25 cellular contexts compared by ENCODE assay signal in genomic region chr10:97960269-97960869, GRCh38.
"Had no signal": no experiment of that assay in that cellular context is flagged by ENCODE, and none has a peak within 500 bp of the region (broad histone marks: within the 10 kb centered on the region; RNA-seq: fewer than 3 reads in every experiment).

No MANE protein-coding gene starts in this region.

- FAIRE-seq: bronchial epithelial cell, RCC 7860, TTC549 had no signal

- DNase-seq: activated B cell treated with CpG ODN at 0.5 μM for 24 hours; activated CD4-positive, alpha-beta T cell treated with anti-CD3 and anti-CD28 coated beads for 1 hour; activated CD4-positive, alpha-beta T cell treated with anti-CD3 and anti-CD28 coated beads, Interleukin-2, amount 10 ng/mL, durations not matched to agents 24 days and 14 days; activated CD4-positive, alpha-beta T cell treated with anti-CD3 and anti-CD28 coated beads, Interleukin-2, amount 50 U/mL, for 48 hours; activated CD8-positive, alpha-beta memory T cell treated with anti-CD3 and anti-CD28 coated beads, Interleukin-2, amount 10 ng/mL, durations not matched to agents 7 days and 5 days; activated gamma-delta T cell; activated naive CD4-positive, alpha-beta T cell treated with anti-CD3 and anti-CD28 coated beads for 36 hours; activated T-cell treated with anti-CD3 and anti-CD28 coated beads, Interleukin-2, amount 50 U/mL, for 24 hours; anterior cingulate cortex; central memory CD4-positive, alpha-beta T cell; KG1; NCI-H1092; NCI-H1417; NCI-H1930; NCI-H2171 treated with DMSO at 0.1 percent for 48 hours; NCI-H226; NCI-H526 treated with DMSO at 0.1 percent for 48 hours; NK-92 treated with Interleukin-12 subunit alpha and Interleukin-12 subunit beta, amount 100 ng/mL, for 24 hours; SHP77 treated with DMSO at 0.1 percent for 48 hours; T-cell; T-helper 2 cell; T1000 had no signal

- ATAC-seq: activated CD8-positive, alpha-beta memory T cell treated with anti-CD3 and anti-CD28 coated beads, Interleukin-2, amount 10 ng/mL, durations not matched to agents 7 days and 5 days; T-cell had no signal
